Comparison of ENCODE assay signal across 1 cellular context in genomic region chr17:82414548-82415281, GRCh38.
A peak's percentile ranks its signal among the peaks of the same experiment; 100 is the strongest.
TF ChIP-seq lines count a peak whose summit lies in the region.

No MANE protein-coding gene starts in this region.

TF ChIP-seq in neural cell, 6 proteins besides CTCF, POLR2A, EP300 and RAD21:
- TF ChIP-seq SMC3 (conservative IDR thresholded peaks at IDR 0.05; ENCODE audit: poor library complexity) (peak; percentile 87), REST (IDR thresholded peaks at IDR 0.05; ENCODE audit: borderline replicate concordance) (peak; percentile 72), EZH2 (IDR thresholded peaks at IDR 0.05; ENCODE audit: borderline replicate concordance, insufficient read depth, low read length, poor library complexity, severe bottlenecking) (no peak)
TF ChIP-seq in neural cell: peak in this region for 2.
